In the genomic region with DNA sequence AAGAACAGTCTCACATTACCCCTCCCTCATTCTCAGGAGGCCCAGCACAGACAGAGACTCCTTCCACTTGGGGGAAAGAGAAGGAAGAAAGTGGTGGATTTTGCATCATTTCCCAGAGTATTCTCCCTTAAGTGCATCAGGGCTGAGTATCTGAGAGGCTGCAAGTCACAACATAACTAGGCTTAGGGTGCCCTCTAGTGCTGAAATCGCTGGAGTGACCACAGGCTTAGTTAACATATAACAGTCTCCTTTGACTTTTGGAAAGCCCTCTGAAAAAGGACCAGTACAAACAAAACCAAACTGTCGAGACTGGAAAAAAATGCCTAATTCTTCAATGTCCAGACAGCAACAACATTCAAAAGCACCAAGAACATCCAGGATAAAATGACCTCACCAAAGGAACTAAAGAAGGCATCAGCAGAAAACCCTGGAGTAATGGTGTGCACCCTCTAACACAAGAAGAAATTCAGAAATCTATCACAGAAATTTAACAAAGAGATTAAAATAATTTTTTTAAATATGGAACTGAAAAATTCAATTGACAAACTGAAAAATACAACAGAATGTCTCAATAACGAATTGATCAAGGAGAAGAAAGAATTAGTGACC, we compare ENCODE assay signal across 7 cellular contexts.
DNase-seq lines count a peak whose midpoint lies in the region; ATAC-seq and TF ChIP-seq lines count a peak whose summit lies in the region.

No MANE protein-coding gene starts in this region.

- no peaks in the 10 kb centered on the region for H3K4me1 ChIP-seq in left ventricle myocardium inferior

- H3K4me3 ChIP-seq in left ventricle myocardium inferior = no peak overlapping the region

- peak; percentile 61 for TF ChIP-seq CTCF in left ventricle myocardium inferior (IDR thresholded peaks at IDR 0.05; ENCODE audit: borderline replicate concordance)

- intact Hi-C loops in left ventricle myocardium inferior (cut with micrococcal nuclease) = no loop called here

- no peaks in the 10 kb centered on the region for H3K36me3 ChIP-seq in left ventricle myocardium inferior

- DNase-seq in GF-D8 (lab: John Stamatoyannopoulos, UW) (peak; percentile 25), NCI-H345 treated with DMSO at 0.1 percent for 48 hours (lab: John Stamatoyannopoulos, UW; ENCODE audit: unreplicated experiment) (peak; percentile 72), left ventricle myocardium inferior (no peak)
- peak; percentile 2 for DNase-seq in activated CD4-positive, alpha-beta T cell treated with anti-CD3 and anti-CD28 coated beads, Interleukin-2, amount 50 U/mL, for 1 hour
- peak; percentile 39 to 43 for DNase-seq in stimulated activated CD4-positive, alpha-beta T cell treated with anti-CD3 and anti-CD28 coated beads, Interleukin-2, amount 100 ng/mL, for 48 hours

- ATAC-seq in GM19452 (IDR thresholded peaks at IDR 0.05; ENCODE audit: unreplicated experiment) (peak; percentile 99), HG03354 (IDR thresholded peaks at IDR 0.05; ENCODE audit: poor library complexity, severe bottlenecking, unreplicated experiment) (peak; percentile 99)

- no peak overlapping the region for H3K27ac ChIP-seq in left ventricle myocardium inferior (replicated peaks)

- H3K27me3 ChIP-seq in left ventricle myocardium inferior (ENCODE audit: low read depth) = no peaks in the 10 kb centered on the region

- peaks cover 7% of the 10 kb centered on the region for H3K9me3 ChIP-seq in left ventricle myocardium inferior (replicated peaks)
